Comparison of ENCODE assay signal across 11 cellular contexts in the genomic region with DNA sequence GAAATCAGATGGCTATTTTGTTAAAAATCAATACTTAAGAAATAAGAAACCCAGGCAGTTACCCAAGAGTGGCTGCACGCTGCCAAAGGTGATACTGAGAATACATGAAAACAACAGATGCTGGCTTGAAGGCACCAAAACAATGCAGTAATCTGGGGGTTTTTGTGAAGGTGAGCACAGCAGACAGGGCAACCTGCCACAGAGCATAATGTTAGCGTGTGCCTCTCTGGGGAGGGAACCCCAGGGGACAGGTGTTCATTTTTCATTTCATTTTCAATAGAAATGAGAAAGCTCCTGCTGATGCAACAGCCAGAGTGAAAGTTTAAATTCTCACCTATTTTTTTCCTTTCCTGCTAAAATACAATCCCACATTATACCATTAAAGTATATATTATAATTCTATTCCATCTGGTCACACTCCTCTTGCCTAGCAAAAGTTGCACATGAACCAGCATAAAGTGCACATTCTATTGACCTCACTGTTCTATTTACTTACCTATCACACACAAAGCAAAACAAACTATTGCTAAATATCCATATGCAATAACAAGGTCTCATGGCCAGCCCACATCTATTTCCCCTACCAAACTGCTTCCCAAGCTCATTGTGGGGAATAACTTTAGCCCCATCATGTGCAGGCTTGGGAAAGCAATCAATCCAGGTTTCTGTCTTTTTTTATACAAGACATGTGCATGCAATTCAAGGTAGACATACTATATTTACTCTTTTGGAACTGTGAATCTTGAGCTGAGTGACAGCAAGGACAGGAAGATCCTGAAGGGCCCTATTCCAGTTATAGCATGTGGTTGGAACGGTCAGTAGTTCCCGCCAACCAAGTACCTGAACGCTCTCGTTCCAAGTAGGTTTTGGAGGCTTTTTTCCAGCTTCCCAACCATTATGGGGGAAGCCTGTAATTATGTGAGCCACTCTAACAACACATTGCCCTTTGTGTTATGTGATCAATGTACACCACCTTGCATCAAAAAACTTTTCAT.
DNase-seq lines count a peak whose midpoint lies in the region; ATAC-seq and TF ChIP-seq lines count a peak whose summit lies in the region.
"Had no signal": no experiment of that assay in that cellular context is flagged by ENCODE, and none has a peak within 500 bp of the region (broad histone marks: within the 10 kb centered on the region; RNA-seq: fewer than 3 reads in every experiment).

No MANE protein-coding gene starts in this region.

- TF ChIP-seq CTCF in GM13976 (IDR thresholded peaks at IDR 0.05; ENCODE audit: borderline replicate concordance, control extremely low read depth, extremely low read depth, insufficient read depth, missing control alignments) (no peak), WTC11 (IDR thresholded peaks at IDR 0.05) (no peak), colonic mucosa (IDR thresholded peaks at IDR 0.05) (no peak)

- H3K36me3 ChIP-seq in colonic mucosa = no peaks in the 10 kb centered on the region
- H3K36me3 ChIP-seq: esophagus muscularis mucosa had no signal

- peaks cover 66% of the 10 kb centered on the region for H3K4me1 Mint-ChIP-seq in WTC11

- in situ Hi-C loops in GM13976 (cut with MboI; ENCODE audit: low sequenced_read_pairs, unreplicated experiment) = no loop called here

- H3K9ac ChIP-seq in colonic mucosa (ENCODE audit: low read depth in 2 of 2, low read length in 2 of 2) = no peak overlapping the region

- H3K27ac Mint-ChIP-seq in WTC11 = peak overlapping the region; percentile 83

- H3K27ac ChIP-seq in colonic mucosa = no peak overlapping the region
- H3K27ac ChIP-seq: esophagus muscularis mucosa had no signal

- POLR2A ChIA-PET in WTC11 (lab: Charles Lee) = interaction anchor here (0.6 kb wide), 1 partner anchor 35 kb away, joined by 5 read pairs; no protein-coding TSS in a partner anchor

- H3K36me3 Mint-ChIP-seq in WTC11 = no peaks in the 10 kb centered on the region; the same call in 1 of the 2 replicates

- no peak overlapping the region for H3K4me3 Mint-ChIP-seq in WTC11
- H3K4me3 Mint-ChIP-seq: activated T-cell treated with anti-CD3 and anti-CD28 coated beads, Interleukin-2, amount 50 U/mL, for 4 hours; naive thymus-derived CD8-positive, alpha-beta T cell had no signal

- ATAC-seq in GM19397 (IDR thresholded peaks at IDR 0.05; ENCODE audit: unreplicated experiment) (peak; percentile 90), HG03103 (IDR thresholded peaks at IDR 0.05; ENCODE audit: low read depth, unreplicated experiment) (peak; percentile 78), WTC11 (no peak)
- ATAC-seq: activated T-cell treated with anti-CD3 and anti-CD28 coated beads, Interleukin-2, amount 50 U/mL, for 4 hours; naive thymus-derived CD8-positive, alpha-beta T cell had no signal

- H3K9me3 Mint-ChIP-seq in WTC11 = no peaks in the 10 kb centered on the region
- H3K9me3 Mint-ChIP-seq: activated T-cell treated with anti-CD3 and anti-CD28 coated beads, Interleukin-2, amount 50 U/mL, for 4 hours; naive thymus-derived CD8-positive, alpha-beta T cell had no signal

- H3K27me3 Mint-ChIP-seq in WTC11 (ENCODE audit: low read depth) = no peaks in the 10 kb centered on the region
- H3K27me3 Mint-ChIP-seq: naive thymus-derived CD8-positive, alpha-beta T cell had no signal

- intact Hi-C loops in colonic mucosa (cut with DNase I) = no loop called here

- no peaks in the 10 kb centered on the region for H3K9me3 ChIP-seq in colonic mucosa
- H3K9me3 ChIP-seq: esophagus muscularis mucosa had no signal

- H3K27me3 ChIP-seq in colonic mucosa = no peaks in the 10 kb centered on the region
- H3K27me3 ChIP-seq: esophagus muscularis mucosa had no signal

- H3K4me1 ChIP-seq in colonic mucosa = no peaks in the 10 kb centered on the region

- DNase-seq in GM13976 (ENCODE audit: low spot score) (peak; percentile 41), WTC11 (ENCODE audit: low spot score) (no peak), colonic mucosa (no peak), activated T-cell treated with anti-CD3 and anti-CD28 coated beads for 4 hours (no peak), HPDE6-E6E7 (ENCODE audit: extremely low spot score) (no peak), NCI-H526 (lab: John Stamatoyannopoulos, UW) (no peak)
- DNase-seq: activated T-cell treated with anti-CD3 and anti-CD28 coated beads, Interleukin-2, amount 50 U/mL, for 4 hours; naive thymus-derived CD8-positive, alpha-beta T cell had no signal

- H3K4me3 ChIP-seq in colonic mucosa = no peak overlapping the region
- H3K4me3 ChIP-seq: esophagus muscularis mucosa had no signal

- CTCF ChIA-PET in WTC11 (lab: Charles Lee) = interaction anchor here (1.5 kb wide), 1 partner anchor 18 kb away, joined by 3 read pairs; no protein-coding TSS in a partner anchor

TF ChIP-seq in WTC11, 78 proteins besides CTCF, POLR2A, EP300 and RAD21:
- TF ChIP-seq RORB (CRISPR knock-in tag; IDR thresholded peaks at IDR 0.05) = no peak
- peak; percentile 85 for TF ChIP-seq GABPB1 (CRISPR knock-in tag; IDR thresholded peaks at IDR 0.05)
